Comparison of ENCODE assay signal across 1 cellular context in the genomic region with DNA sequence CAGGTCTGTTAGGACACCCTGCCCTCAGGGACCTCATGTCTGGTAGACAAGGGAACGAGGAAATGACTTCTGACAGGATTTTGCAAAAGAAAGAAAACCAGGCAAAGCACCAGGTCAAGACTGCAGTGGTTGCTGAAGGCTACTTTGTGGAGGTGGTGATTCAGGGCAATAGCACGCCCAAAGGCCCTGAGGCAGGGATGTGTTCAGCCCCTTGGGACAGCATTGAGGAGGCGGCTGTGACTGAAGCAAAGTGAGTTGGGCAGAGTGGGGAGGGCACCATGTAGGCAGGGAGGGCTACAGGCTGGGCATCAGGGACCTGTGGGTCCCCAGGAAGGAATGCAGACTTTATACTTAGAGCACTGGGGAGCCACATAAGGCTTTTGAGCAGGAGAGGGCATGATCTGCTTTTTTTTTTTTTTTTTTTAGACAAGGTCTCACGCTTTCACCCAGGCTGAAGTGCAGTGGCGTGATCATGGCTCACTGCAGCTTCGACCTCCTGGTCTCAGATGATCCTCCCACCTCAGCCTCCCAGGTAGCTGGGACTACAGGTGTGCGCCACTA.
TF ChIP-seq lines count a peak whose summit lies in the region.

No MANE protein-coding gene starts in this region.

TF ChIP-seq in HepG2, 621 proteins besides CTCF, POLR2A, EP300 and RAD21:
- TF ChIP-seq ZNF720 (CRISPR knock-in tag; IDR thresholded peaks at IDR 0.05): no peak
- no peak for TF ChIP-seq NFKBIZ (CRISPR knock-in tag; IDR thresholded peaks at IDR 0.05)
- TF ChIP-seq TEAD3 (CRISPR knock-in tag; optimal IDR thresholded peaks at IDR 0.05; ENCODE audit: borderline replicate concordance): peak; percentile 4
- no peak for TF ChIP-seq NFE2L2 (IDR thresholded peaks at IDR 0.05; ENCODE audit: low read length)
- no peak for TF ChIP-seq HOXD1 (CRISPR knock-in tag; IDR thresholded peaks at IDR 0.05)
- no peak for TF ChIP-seq ZNF724P (CRISPR knock-in tag; IDR thresholded peaks at IDR 0.05; ENCODE audit: borderline replicate concordance)
- TF ChIP-seq ZFP36 (IDR thresholded peaks at IDR 0.05; ENCODE audit: borderline replicate concordance, low read depth, low read length, partially characterized antibody): peak; percentile 15
- TF ChIP-seq MEF2D (CRISPR knock-in tag; IDR thresholded peaks at IDR 0.05): no peak
- no peak for TF ChIP-seq ZNF564 (CRISPR knock-in tag; IDR thresholded peaks at IDR 0.05)
- TF ChIP-seq ZMYM3 (CRISPR knock-in tag; IDR thresholded peaks at IDR 0.05): peak; percentile 81
- TF ChIP-seq RFX3 (CRISPR knock-in tag; IDR thresholded peaks at IDR 0.05): no peak
